10 cellular contexts compared by ENCODE assay signal in the genomic region with DNA sequence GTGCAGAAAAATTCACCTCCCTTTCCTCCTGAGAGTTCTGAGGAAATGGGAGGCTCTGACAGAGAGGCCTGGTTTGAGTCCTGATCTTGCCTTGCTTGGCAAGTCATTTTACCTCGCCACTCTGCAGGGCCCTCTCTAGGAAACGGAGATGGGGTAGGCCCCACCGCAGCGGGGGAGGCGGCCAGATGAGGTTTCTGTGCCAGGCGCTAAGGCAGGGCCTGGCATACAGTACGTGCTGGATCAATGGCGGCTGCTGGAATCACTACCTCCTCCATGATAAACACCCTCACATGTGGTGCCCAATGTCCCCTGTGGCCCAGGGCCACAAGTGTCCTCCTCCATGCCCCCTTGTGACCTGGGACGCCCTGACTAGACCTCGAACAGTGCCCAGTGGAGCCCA. TPM values are rescaled to one million over a fixed set of nuclear protein-coding genes. Genes with fewer than 3 reads are reported as not detected.
DNase-seq lines count a peak whose midpoint lies in the region; ATAC-seq and TF ChIP-seq lines count a peak whose summit lies in the region.
"Had no signal": no experiment of that assay in that cellular context is flagged by ENCODE, and none has a peak within 500 bp of the region (broad histone marks: within the 10 kb centered on the region; RNA-seq: fewer than 3 reads in every experiment).

No MANE protein-coding gene starts in this region.

- peaks cover 23% of the 10 kb centered on the region for H3K4me1 Mint-ChIP-seq in T-helper 17 cell
- H3K4me1 Mint-ChIP-seq in stimulated activated naive B cell treated with anti-CD40 and anti-IgM and Interleukin-4, amounts not matched to agents 10 μg/mL and 1 μg/mL and 100 μg/mL, for 72 hours = peaks cover 13 to 29% of the 10 kb centered on the region in 2 donors

- H3K27ac ChIP-seq in heart left ventricle = peak overlapping the region in 11 of 12 donors; percentile 51 to 86 (median 70)
- peak overlapping the region; percentile 95 to 98 for H3K27ac ChIP-seq in esophagus (ENCODE audit: low read depth in 2 of 2, low read length in 1 of 2)

- intact Hi-C loops in heart left ventricle (cut with DNase I) (loop anchor here in 1 of 10 donors (10.0 kb wide), 1 partner anchor 133 kb away; the partner anchor contains the start of gene THAP3), cardiac septum (cut with DNase I) (no loop called here), head of caudate nucleus (cut with DNase I) (no loop called here)

- peaks cover 9% of the 10 kb centered on the region for H3K27me3 Mint-ChIP-seq in T-helper 17 cell
- H3K27me3 Mint-ChIP-seq in stimulated activated naive B cell treated with anti-CD40 and anti-IgM and Interleukin-4, amounts not matched to agents 10 μg/mL and 1 μg/mL and 100 μg/mL, for 72 hours = peaks cover 21 to 44% of the 10 kb centered on the region in 2 donors

- ATAC-seq in heart left ventricle (no peak), T-helper 17 cell (no peak)
- ATAC-seq in stimulated activated naive B cell treated with anti-CD40 and anti-IgM and Interleukin-4, amounts not matched to agents 10 μg/mL and 1 μg/mL and 100 μg/mL, for 72 hours (replicated peaks) = no peak

- H3K36me3 ChIP-seq in heart left ventricle (no peaks in the 10 kb centered on the region), esophagus (ENCODE audit: control insufficient read depth in 2 of 2, insufficient read depth in 2 of 2, low read length in 1 of 2) (no peaks in the 10 kb centered on the region)

- H3K27me3 ChIP-seq in heart left ventricle = peaks cover 0 to 20% (median 0%) of the 10 kb centered on the region in 9 donors
- H3K27me3 ChIP-seq in esophagus (ENCODE audit: control insufficient read depth in 1 of 2, insufficient read depth in 2 of 2, low read length in 2 of 2) = no peaks in the 10 kb centered on the region

- peak overlapping the region; percentile 92 for H3K27ac Mint-ChIP-seq in T-helper 17 cell
- no peak overlapping the region for H3K27ac Mint-ChIP-seq in stimulated activated naive B cell treated with anti-CD40 and anti-IgM and Interleukin-4, amounts not matched to agents 10 μg/mL and 1 μg/mL and 100 μg/mL, for 72 hours

- H3K9me3 ChIP-seq in heart left ventricle (no peaks in the 10 kb centered on the region), T-helper 17 cell (ENCODE audit: control insufficient read depth, low read length, poor library complexity, severe bottlenecking) (no peaks in the 10 kb centered on the region), esophagus (ENCODE audit: control insufficient read depth in 2 of 2, insufficient read depth in 1 of 2, low read depth in 1 of 2, low read length in 1 of 2) (no peaks in the 10 kb centered on the region)

- H3K9me3 Mint-ChIP-seq in stimulated activated naive B cell treated with anti-CD40 and anti-IgM and Interleukin-4, amounts not matched to agents 10 μg/mL and 1 μg/mL and 100 μg/mL, for 72 hours = no peaks in the 10 kb centered on the region

- TF ChIP-seq POLR2A in heart left ventricle (IDR thresholded peaks at IDR 0.05) = no peak

- peak overlapping the region; percentile 89 for H3K4me3 Mint-ChIP-seq in T-helper 17 cell
- peak overlapping the region; percentile 84 to 88 for H3K4me3 Mint-ChIP-seq in stimulated activated naive B cell treated with anti-CD40 and anti-IgM and Interleukin-4, amounts not matched to agents 10 μg/mL and 1 μg/mL and 100 μg/mL, for 72 hours

- no peak for DNase-seq in heart left ventricle
- no peak for DNase-seq in cardiac septum (ENCODE audit: low spot score)
- no peak for DNase-seq in T-helper 17 cell
- no peak for DNase-seq in stimulated activated naive B cell treated with anti-CD40 and anti-IgM and Interleukin-4, amounts not matched to agents 10 μg/mL and 1 μg/mL and 100 μg/mL, for 72 hours
- DNase-seq in Kasumi-1 (lab: John Stamatoyannopoulos, UW) = no peak
- no peak for DNase-seq in head of caudate nucleus
- no peak for DNase-seq in NCI-H748 (lab: John Stamatoyannopoulos, UW; ENCODE audit: unreplicated experiment)
- DNase-seq: COR-L47, cortex of kidney had no signal

- H3K4me1 ChIP-seq in heart left ventricle = peaks cover 3 to 82% (median 50%) of the 10 kb centered on the region in 12 donors
- H3K4me1 ChIP-seq in esophagus (ENCODE audit: control insufficient read depth in 2 of 2, insufficient read depth in 2 of 2, low read length in 1 of 2) = peaks cover 0 to 11% of the 10 kb centered on the region in 2 donors

- WGBS in heart left ventricle, 4 donors = 53 to 80% (median 58%) methylated on average over 9 to 10 of the region's 10 CpGs
- 49 to 65% methylated on average over 10 of the region's 10 CpGs for WGBS in esophagus, 2 donors

- H3K36me3 Mint-ChIP-seq in T-helper 17 cell (ENCODE audit: low read depth) = peaks cover 2% of the 10 kb centered on the region
- no peaks in the 10 kb centered on the region for H3K36me3 Mint-ChIP-seq in stimulated activated naive B cell treated with anti-CD40 and anti-IgM and Interleukin-4, amounts not matched to agents 10 μg/mL and 1 μg/mL and 100 μg/mL, for 72 hours

- no peak for TF ChIP-seq CTCF in heart left ventricle (IDR thresholded peaks at IDR 0.05)

- H3K4me3 ChIP-seq in heart left ventricle = peak overlapping the region in 1 of 12 donors; percentile 4
- H3K4me3 ChIP-seq in esophagus (ENCODE audit: low read depth in 1 of 2, low read length in 2 of 2) = no peak overlapping the region

RNA-seq across cellular contexts. Expression of gene PLEKHG5, which starts 0.5 kb away (rescaled TPM):
- 10 to 100 TPM; 10.8 to 20.2 (median 15.2) TPM for total RNA-seq in heart left ventricle
- polyA plus RNA-seq in heart left ventricle = 10 to 100 TPM in 1 of 2 donors, 1 to 10 TPM in 1; 7.2 to 18.5 TPM
- total RNA-seq in cardiac septum = 14.9 TPM
- total RNA-seq in T-helper 17 cell = 10 to 100 TPM; 10.8 to 12.8 TPM
- 10 to 100 TPM; 18.5 to 28.0 TPM for polyA plus RNA-seq in esophagus

RNA-seq across cellular contexts. Expression of gene TNFRSF25, which starts 26.0 kb away (rescaled TPM):
- total RNA-seq in heart left ventricle (10 to 100 TPM in 3 of 9 donors, 1 to 10 TPM in 6; 5.2 to 11.6 (median 9.3) TPM), cardiac septum (8.5 TPM), T-helper 17 cell (100 to 1,000 TPM; 393 to 433 TPM)
- polyA plus RNA-seq in heart left ventricle (10 to 100 TPM in 1 of 2 donors, 1 to 10 TPM in 1; 4.7 to 17.5 TPM), esophagus (10 to 100 TPM; 23.9 to 53.9 TPM)

Comparison
In these comparisons a context has a peak if more than half of its experiments do, and no peak if none do; other contexts are left out.
1. RNA of gene TNFRSF25, which starts 26.0 kb away (total RNA-seq): 393 to 433 TPM in T-helper 17 cell; 5.2 to 11.6 TPM in heart left ventricle and 8.5 TPM in cardiac septum (single experiment); every median in the first group is over 10 times any median in the second.